8 cellular contexts compared by ENCODE assay signal in genomic region chr1:81242103-81242502, GRCh38.
"Had no signal": no experiment of that assay in that cellular context is flagged by ENCODE, and none has a peak within 500 bp of the region (broad histone marks: within the 10 kb centered on the region; RNA-seq: fewer than 3 reads in every experiment).

No MANE protein-coding gene starts in this region.

- DNase-seq: GM23248, H7, HCEC 1CT, HFFc6, IMR-90, KG1 had no signal

- H3K9me3 Mint-ChIP-seq: HFFc6 had no signal

- H2AFZ ChIP-seq: GM23248 had no signal

- H3K4me3 ChIP-seq: GM23248, K562 had no signal

- H3K4me3 Mint-ChIP-seq: HFFc6 had no signal

- H3K27ac Mint-ChIP-seq: HFFc6 had no signal

- H3K9ac ChIP-seq: GM23248 had no signal

- ATAC-seq: K562 had no signal

- H3K27ac ChIP-seq: GM23248, HL-60 had no signal
